8 cellular contexts compared by ENCODE assay signal in genomic region chr2:74835831-74836674, GRCh38. TPM values are rescaled to one million over a fixed set of nuclear protein-coding genes. Genes with fewer than 3 reads are reported as not detected.
DNase-seq lines count a peak whose midpoint lies in the region; ATAC-seq and TF ChIP-seq lines count a peak whose summit lies in the region.

No MANE protein-coding gene starts in this region.

- H3K27me3 ChIP-seq in esophagus muscularis mucosa (peaks cover 0 to 10% (median 0%) of the 10 kb centered on the region in 4 donors), neuron (ENCODE audit: insufficient read depth, low read length) (no peaks in the 10 kb centered on the region)

- TF ChIP-seq EP300 in esophagus muscularis mucosa (IDR thresholded peaks at IDR 0.05) = no peak

- ATAC-seq in GM19452 (IDR thresholded peaks at IDR 0.05; ENCODE audit: unreplicated experiment) = peak; percentile 24

- peak overlapping the region; percentile 45 to 82 (median 71) for H3K27ac ChIP-seq in esophagus muscularis mucosa (replicated peaks in 1 of 4)

- H3K36me3 ChIP-seq in esophagus muscularis mucosa (no peaks in the 10 kb centered on the region), neuron (ENCODE audit: insufficient read depth, low read length) (no peaks in the 10 kb centered on the region)

- DNase-seq in DMS114 treated with DMSO at 0.1 percent for 48 hours (lab: John Stamatoyannopoulos, UW; ENCODE audit: unreplicated experiment) (peak; percentile 68), MV-4-11 (lab: John Stamatoyannopoulos, UW) (peak; percentile 68), SW 1271 (lab: John Stamatoyannopoulos, UW) (peak; percentile 14 to 77), esophagus muscularis mucosa (ENCODE audit: extremely low spot score) (no peak), foreskin melanocyte (no peak)
- DNase-seq in activated CD4-positive, CD25-positive, alpha-beta regulatory T cell (lab: John Stamatoyannopoulos, UW) = no peak

- H3K4me1 ChIP-seq in esophagus muscularis mucosa = peaks cover 13 to 40% (median 37%) of the 10 kb centered on the region in 4 donors
- H3K4me1 ChIP-seq in neuron (ENCODE audit: insufficient read depth, low read length) = peaks cover 14% of the 10 kb centered on the region

- no peak for TF ChIP-seq POLR2A in esophagus muscularis mucosa (IDR thresholded peaks at IDR 0.05; ENCODE audit: low read depth)

- H3K4me3 ChIP-seq in esophagus muscularis mucosa (peak overlapping the region; percentile 59 to 73 (median 60)), neuron (ENCODE audit: low read length) (peak overlapping the region; percentile 67)

- intact Hi-C loops in esophagus muscularis mucosa (cut with DNase I) = loop anchor here (5.0 kb wide), 1 partner anchor 36 kb away; no protein-coding TSS in a partner anchor

- 16% methylated on average over 15 of the region's 15 CpGs for WGBS in esophagus muscularis mucosa

- H2AFZ ChIP-seq in neuron (ENCODE audit: low read depth, low read length) = peak overlapping the region; percentile 93

- H3K9me3 ChIP-seq in esophagus muscularis mucosa (no peaks in the 10 kb centered on the region), neuron (ENCODE audit: low read length) (no peaks in the 10 kb centered on the region)

- TF ChIP-seq CTCF in esophagus muscularis mucosa (IDR thresholded peaks at IDR 0.05) = peak; percentile 52 to 74 (median 65)

RNA-seq across cellular contexts. Expression of gene HK2, which starts 2.1 kb away (rescaled TPM):
- total RNA-seq in esophagus muscularis mucosa = 1 to 10 TPM in 3 of 4 donors, under 1 TPM in 1; 0.97 to 5.3 (median 3.0) TPM

Comparison
In these comparisons a context has a peak if more than half of its experiments do, and no peak if none do; other contexts are left out.
1. DNase-seq: peak in DMS114 treated with DMSO at 0.1 percent for 48 hours (single experiment), MV-4-11 (single experiment) and SW 1271 (2 of 2); none in esophagus muscularis mucosa (single experiment), foreskin melanocyte (single experiment) and activated CD4-positive, CD25-positive, alpha-beta regulatory T cell (0 of 4).